ENCODE assay signal across 1 cellular context in the genomic region with DNA sequence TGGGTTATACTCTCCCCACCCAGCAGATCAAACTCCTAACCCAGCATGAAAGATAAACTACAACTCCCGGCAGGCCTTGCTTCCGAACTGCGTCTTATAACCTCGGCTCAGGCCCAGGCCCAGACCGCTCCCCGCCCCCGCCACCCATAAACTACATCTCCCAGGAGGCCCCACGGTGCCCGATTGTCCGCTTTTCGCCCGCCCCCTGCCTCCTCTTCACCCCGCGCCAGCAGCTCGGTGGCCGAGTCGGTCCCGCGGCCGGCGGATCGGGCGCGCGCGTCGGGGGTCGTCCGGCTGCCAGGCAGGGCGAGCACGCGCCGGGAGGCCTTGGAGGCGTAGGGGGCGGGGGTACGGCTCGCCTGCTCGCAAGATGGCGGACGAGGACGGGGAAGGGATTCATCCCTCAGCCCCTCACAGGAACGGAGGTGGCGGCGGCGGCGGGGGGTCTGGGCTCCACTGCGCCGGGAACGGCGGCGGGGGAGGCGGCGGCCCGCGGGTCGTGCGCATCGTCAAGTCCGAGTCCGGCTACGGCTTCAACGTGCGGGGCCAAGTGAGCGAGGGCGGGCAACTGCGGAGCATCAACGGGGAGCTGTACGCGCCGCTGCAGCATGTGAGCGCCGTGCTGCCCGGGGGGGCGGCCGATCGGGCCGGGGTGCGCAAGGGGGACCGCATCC.
A peak's percentile ranks its signal among the peaks of the same experiment; 100 is the strongest.
TF ChIP-seq lines count a peak whose summit lies in the region.

A gene (plus strand): TSS at position 219 of the 674 bp plus-strand sequence. CDS start 152 bp downstream, at position 371.

TF ChIP-seq in GM12878, 131 proteins besides CTCF, POLR2A, EP300 and RAD21 (continued from another document and continues in another):
- TF ChIP-seq, protein P1, sequence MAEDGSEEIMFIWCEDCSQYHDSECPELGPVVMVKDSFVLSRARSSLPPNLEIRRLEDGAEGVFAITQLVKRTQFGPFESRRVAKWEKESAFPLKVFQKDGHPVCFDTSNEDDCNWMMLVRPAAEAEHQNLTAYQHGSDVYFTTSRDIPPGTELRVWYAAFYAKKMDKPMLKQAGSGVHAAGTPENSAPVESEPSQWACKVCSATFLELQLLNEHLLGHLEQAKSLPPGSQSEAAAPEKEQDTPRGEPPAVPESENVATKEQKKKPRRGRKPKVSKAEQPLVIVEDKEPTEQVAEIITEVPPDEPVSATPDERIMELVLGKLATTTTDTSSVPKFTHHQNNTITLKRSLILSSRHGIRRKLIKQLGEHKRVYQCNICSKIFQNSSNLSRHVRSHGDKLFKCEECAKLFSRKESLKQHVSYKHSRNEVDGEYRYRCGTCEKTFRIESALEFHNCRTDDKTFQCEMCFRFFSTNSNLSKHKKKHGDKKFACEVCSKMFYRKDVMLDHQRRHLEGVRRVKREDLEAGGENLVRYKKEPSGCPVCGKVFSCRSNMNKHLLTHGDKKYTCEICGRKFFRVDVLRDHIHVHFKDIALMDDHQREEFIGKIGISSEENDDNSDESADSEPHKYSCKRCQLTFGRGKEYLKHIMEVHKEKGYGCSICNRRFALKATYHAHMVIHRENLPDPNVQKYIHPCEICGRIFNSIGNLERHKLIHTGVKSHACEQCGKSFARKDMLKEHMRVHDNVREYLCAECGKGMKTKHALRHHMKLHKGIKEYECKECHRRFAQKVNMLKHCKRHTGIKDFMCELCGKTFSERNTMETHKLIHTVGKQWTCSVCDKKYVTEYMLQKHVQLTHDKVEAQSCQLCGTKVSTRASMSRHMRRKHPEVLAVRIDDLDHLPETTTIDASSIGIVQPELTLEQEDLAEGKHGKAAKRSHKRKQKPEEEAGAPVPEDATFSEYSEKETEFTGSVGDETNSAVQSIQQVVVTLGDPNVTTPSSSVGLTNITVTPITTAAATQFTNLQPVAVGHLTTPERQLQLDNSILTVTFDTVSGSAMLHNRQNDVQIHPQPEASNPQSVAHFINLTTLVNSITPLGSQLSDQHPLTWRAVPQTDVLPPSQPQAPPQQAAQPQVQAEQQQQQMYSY (CRISPR knock-in tag; IDR thresholded peaks at IDR 0.05): no peak
- TF ChIP-seq, protein P2, sequence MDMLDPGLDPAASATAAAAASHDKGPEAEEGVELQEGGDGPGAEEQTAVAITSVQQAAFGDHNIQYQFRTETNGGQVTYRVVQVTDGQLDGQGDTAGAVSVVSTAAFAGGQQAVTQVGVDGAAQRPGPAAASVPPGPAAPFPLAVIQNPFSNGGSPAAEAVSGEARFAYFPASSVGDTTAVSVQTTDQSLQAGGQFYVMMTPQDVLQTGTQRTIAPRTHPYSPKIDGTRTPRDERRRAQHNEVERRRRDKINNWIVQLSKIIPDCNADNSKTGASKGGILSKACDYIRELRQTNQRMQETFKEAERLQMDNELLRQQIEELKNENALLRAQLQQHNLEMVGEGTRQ (IDR thresholded peaks at IDR 0.05; ENCODE audit: borderline replicate concordance, low read depth, low read length): no peak
- no peak for TF ChIP-seq EZH2 (IDR thresholded peaks at IDR 0.05; ENCODE audit: borderline replicate concordance, control insufficient read depth, low read depth, low read length)
- no peak for TF ChIP-seq ZNF274 (IDR thresholded peaks at IDR 0.05; ENCODE audit: insufficient read depth, insufficient read length)
- TF ChIP-seq SMC3 (IDR thresholded peaks at IDR 0.05; ENCODE audit: borderline replicate concordance, low read length): no peak
- TF ChIP-seq ZBED1 (IDR thresholded peaks at IDR 0.05; ENCODE audit: borderline replicate concordance): no peak
- no peak for TF ChIP-seq NRF1 (conservative IDR thresholded peaks at IDR 0.05; ENCODE audit: low read depth, low read length)
- no peak for TF ChIP-seq NBN (IDR thresholded peaks at IDR 0.05)
- peak; percentile 78 for TF ChIP-seq NFXL1 (IDR thresholded peaks at IDR 0.05; ENCODE audit: borderline replicate concordance)
- TF ChIP-seq, protein P3, sequence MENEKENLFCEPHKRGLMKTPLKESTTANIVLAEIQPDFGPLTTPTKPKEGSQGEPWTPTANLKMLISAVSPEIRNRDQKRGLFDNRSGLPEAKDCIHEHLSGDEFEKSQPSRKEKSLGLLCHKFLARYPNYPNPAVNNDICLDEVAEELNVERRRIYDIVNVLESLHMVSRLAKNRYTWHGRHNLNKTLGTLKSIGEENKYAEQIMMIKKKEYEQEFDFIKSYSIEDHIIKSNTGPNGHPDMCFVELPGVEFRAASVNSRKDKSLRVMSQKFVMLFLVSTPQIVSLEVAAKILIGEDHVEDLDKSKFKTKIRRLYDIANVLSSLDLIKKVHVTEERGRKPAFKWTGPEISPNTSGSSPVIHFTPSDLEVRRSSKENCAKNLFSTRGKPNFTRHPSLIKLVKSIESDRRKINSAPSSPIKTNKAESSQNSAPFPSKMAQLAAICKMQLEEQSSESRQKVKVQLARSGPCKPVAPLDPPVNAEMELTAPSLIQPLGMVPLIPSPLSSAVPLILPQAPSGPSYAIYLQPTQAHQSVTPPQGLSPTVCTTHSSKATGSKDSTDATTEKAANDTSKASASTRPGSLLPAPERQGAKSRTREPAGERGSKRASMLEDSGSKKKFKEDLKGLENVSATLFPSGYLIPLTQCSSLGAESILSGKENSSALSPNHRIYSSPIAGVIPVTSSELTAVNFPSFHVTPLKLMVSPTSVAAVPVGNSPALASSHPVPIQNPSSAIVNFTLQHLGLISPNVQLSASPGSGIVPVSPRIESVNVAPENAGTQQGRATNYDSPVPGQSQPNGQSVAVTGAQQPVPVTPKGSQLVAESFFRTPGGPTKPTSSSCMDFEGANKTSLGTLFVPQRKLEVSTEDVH (IDR thresholded peaks at IDR 0.05; ENCODE audit: low read depth, partially characterized antibody): no peak
- TF ChIP-seq JUNB (IDR thresholded peaks at IDR 0.05): no peak
- no peak for TF ChIP-seq SRF (IDR thresholded peaks at IDR 0.05; ENCODE audit: low read depth in 2 of 2, low read length in 2 of 2)
- no peak; the same call in 1 of the 2 replicates for TF ChIP-seq EED (IDR thresholded peaks at IDR 0.05; ENCODE audit: low read depth)
- no peak for TF ChIP-seq NR2C2 (IDR thresholded peaks at IDR 0.05; ENCODE audit: borderline replicate concordance, control insufficient read depth, insufficient read length, low read depth)
- TF ChIP-seq, protein P4, sequence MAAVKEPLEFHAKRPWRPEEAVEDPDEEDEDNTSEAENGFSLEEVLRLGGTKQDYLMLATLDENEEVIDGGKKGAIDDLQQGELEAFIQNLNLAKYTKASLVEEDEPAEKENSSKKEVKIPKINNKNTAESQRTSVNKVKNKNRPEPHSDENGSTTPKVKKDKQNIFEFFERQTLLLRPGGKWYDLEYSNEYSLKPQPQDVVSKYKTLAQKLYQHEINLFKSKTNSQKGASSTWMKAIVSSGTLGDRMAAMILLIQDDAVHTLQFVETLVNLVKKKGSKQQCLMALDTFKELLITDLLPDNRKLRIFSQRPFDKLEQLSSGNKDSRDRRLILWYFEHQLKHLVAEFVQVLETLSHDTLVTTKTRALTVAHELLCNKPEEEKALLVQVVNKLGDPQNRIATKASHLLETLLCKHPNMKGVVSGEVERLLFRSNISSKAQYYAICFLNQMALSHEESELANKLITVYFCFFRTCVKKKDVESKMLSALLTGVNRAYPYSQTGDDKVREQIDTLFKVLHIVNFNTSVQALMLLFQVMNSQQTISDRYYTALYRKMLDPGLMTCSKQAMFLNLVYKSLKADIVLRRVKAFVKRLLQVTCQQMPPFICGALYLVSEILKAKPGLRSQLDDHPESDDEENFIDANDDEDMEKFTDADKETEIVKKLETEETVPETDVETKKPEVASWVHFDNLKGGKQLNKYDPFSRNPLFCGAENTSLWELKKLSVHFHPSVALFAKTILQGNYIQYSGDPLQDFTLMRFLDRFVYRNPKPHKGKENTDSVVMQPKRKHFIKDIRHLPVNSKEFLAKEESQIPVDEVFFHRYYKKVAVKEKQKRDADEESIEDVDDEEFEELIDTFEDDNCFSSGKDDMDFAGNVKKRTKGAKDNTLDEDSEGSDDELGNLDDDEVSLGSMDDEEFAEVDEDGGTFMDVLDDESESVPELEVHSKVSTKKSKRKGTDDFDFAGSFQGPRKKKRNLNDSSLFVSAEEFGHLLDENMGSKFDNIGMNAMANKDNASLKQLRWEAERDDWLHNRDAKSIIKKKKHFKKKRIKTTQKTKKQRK (IDR thresholded peaks at IDR 0.05; ENCODE audit: low read depth, low read length): no peak
- TF ChIP-seq CHD4 (IDR thresholded peaks at IDR 0.05): no peak
- no peak for TF ChIP-seq ZNF622 (IDR thresholded peaks at IDR 0.05)
- 0 out of 2 replicates have a peak, but pooled peaks have one; percentile 42 for TF ChIP-seq ZSCAN29 (IDR thresholded peaks at IDR 0.05)
- TF ChIP-seq SMARCA5 (IDR thresholded peaks at IDR 0.05): no peak; the same call in 1 of the 2 replicates
- TF ChIP-seq, protein P5, sequence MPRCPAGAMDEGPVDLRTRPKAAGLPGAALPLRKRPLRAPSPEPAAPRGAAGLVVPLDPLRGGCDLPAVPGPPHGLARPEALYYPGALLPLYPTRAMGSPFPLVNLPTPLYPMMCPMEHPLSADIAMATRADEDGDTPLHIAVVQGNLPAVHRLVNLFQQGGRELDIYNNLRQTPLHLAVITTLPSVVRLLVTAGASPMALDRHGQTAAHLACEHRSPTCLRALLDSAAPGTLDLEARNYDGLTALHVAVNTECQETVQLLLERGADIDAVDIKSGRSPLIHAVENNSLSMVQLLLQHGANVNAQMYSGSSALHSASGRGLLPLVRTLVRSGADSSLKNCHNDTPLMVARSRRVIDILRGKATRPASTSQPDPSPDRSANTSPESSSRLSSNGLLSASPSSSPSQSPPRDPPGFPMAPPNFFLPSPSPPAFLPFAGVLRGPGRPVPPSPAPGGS (IDR thresholded peaks at IDR 0.05; ENCODE audit: borderline replicate concordance, insufficient read depth, low read depth, low read length, poor library complexity, severe bottlenecking): no peak
- TF ChIP-seq HDAC6 (IDR thresholded peaks at IDR 0.05; ENCODE audit: unreplicated experiment): no peak
- TF ChIP-seq BHLHE40 (IDR thresholded peaks at IDR 0.05; ENCODE audit: borderline replicate concordance in 1 of 2, low read depth in 2 of 2, low read length in 1 of 2): peak in 1 of 2 experiments; percentile 80; a peak in 1 of 4 replicates
- TF ChIP-seq, protein P6, sequence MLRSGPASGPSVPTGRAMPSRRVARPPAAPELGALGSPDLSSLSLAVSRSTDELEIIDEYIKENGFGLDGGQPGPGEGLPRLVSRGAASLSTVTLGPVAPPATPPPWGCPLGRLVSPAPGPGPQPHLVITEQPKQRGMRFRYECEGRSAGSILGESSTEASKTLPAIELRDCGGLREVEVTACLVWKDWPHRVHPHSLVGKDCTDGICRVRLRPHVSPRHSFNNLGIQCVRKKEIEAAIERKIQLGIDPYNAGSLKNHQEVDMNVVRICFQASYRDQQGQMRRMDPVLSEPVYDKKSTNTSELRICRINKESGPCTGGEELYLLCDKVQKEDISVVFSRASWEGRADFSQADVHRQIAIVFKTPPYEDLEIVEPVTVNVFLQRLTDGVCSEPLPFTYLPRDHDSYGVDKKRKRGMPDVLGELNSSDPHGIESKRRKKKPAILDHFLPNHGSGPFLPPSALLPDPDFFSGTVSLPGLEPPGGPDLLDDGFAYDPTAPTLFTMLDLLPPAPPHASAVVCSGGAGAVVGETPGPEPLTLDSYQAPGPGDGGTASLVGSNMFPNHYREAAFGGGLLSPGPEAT (IDR thresholded peaks at IDR 0.05; ENCODE audit: low read depth): no peak
- no peak for TF ChIP-seq ESRRA (IDR thresholded peaks at IDR 0.05; ENCODE audit: low read length)
- no peak for TF ChIP-seq PAX8 (IDR thresholded peaks at IDR 0.05)
- no peak for TF ChIP-seq RAD51 (IDR thresholded peaks at IDR 0.05)
- TF ChIP-seq CBX3 (IDR thresholded peaks at IDR 0.05; ENCODE audit: borderline replicate concordance, low read depth): no peak
- no peak for TF ChIP-seq NFYA (IDR thresholded peaks at IDR 0.05; ENCODE audit: borderline replicate concordance, low read depth, low read length)
- TF ChIP-seq, protein P7, sequence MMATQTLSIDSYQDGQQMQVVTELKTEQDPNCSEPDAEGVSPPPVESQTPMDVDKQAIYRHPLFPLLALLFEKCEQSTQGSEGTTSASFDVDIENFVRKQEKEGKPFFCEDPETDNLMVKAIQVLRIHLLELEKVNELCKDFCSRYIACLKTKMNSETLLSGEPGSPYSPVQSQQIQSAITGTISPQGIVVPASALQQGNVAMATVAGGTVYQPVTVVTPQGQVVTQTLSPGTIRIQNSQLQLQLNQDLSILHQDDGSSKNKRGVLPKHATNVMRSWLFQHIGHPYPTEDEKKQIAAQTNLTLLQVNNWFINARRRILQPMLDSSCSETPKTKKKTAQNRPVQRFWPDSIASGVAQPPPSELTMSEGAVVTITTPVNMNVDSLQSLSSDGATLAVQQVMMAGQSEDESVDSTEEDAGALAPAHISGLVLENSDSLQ (IDR thresholded peaks at IDR 0.05): no peak
- no peak for TF ChIP-seq KAT2A (conservative IDR thresholded peaks at IDR 0.05; ENCODE audit: control insufficient read depth, low read depth, low read length)
- TF ChIP-seq HDAC2 (IDR thresholded peaks at IDR 0.05): no peak
- TF ChIP-seq, protein P8, sequence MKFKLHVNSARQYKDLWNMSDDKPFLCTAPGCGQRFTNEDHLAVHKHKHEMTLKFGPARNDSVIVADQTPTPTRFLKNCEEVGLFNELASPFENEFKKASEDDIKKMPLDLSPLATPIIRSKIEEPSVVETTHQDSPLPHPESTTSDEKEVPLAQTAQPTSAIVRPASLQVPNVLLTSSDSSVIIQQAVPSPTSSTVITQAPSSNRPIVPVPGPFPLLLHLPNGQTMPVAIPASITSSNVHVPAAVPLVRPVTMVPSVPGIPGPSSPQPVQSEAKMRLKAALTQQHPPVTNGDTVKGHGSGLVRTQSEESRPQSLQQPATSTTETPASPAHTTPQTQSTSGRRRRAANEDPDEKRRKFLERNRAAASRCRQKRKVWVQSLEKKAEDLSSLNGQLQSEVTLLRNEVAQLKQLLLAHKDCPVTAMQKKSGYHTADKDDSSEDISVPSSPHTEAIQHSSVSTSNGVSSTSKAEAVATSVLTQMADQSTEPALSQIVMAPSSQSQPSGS (IDR thresholded peaks at IDR 0.05; ENCODE audit: low read length): no peak
- TF ChIP-seq IRF4 (IDR thresholded peaks at IDR 0.05; ENCODE audit: low read depth, low read length): no peak
- TF ChIP-seq, protein P9, sequence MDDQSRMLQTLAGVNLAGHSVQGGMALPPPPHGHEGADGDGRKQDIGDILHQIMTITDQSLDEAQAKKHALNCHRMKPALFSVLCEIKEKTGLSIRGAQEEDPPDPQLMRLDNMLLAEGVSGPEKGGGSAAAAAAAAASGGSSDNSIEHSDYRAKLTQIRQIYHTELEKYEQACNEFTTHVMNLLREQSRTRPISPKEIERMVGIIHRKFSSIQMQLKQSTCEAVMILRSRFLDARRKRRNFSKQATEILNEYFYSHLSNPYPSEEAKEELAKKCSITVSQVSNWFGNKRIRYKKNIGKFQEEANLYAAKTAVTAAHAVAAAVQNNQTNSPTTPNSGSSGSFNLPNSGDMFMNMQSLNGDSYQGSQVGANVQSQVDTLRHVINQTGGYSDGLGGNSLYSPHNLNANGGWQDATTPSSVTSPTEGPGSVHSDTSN (IDR thresholded peaks at IDR 0.05; ENCODE audit: insufficient replicate concordance, low read depth, low read length): no peak
- TF ChIP-seq, protein P10, sequence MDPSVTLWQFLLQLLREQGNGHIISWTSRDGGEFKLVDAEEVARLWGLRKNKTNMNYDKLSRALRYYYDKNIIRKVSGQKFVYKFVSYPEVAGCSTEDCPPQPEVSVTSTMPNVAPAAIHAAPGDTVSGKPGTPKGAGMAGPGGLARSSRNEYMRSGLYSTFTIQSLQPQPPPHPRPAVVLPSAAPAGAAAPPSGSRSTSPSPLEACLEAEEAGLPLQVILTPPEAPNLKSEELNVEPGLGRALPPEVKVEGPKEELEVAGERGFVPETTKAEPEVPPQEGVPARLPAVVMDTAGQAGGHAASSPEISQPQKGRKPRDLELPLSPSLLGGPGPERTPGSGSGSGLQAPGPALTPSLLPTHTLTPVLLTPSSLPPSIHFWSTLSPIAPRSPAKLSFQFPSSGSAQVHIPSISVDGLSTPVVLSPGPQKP (IDR thresholded peaks at IDR 0.05; ENCODE audit: low read depth, low read length): no peak; the same call in 1 of the 2 replicates
- peak; percentile 98 for TF ChIP-seq STAT1 (conservative IDR thresholded peaks at IDR 0.05)
- TF ChIP-seq ASH2L (IDR thresholded peaks at IDR 0.05; ENCODE audit: borderline replicate concordance, low read depth): 0 out of 2 replicates have a peak, but pooled peaks have one; percentile 72
